Comparison of ENCODE assay signal across 8 cellular contexts in the genomic region with DNA sequence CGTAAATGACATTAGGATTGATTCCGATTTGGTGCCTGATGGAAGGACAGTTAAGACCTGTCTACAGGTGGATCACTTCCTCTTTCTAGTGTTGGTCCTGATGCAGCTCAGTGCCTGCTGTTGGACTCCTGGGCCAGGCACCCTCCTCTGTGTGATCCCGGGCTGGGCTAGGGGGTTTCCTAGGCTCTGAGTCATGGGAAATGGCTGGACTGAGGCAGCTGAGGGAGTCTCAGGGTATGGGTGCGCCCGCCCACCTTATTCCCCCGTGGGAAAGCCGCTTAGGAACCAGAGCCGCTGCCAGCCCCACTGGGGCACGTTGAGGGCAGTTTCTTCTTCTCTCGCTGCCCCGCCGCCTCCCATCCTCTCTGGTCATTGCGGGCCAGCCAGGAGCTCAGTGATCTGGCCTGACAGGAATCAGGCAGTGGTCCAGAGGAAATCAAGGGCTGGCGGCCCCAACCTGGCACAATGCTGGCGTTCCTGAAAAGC. TPM values are rescaled to one million over a fixed set of nuclear protein-coding genes. Genes with fewer than 3 reads are reported as not detected.
DNase-seq lines count a peak whose midpoint lies in the region; ATAC-seq and TF ChIP-seq lines count a peak whose summit lies in the region.

No MANE protein-coding gene starts in this region.

- ATAC-seq in GM19455 (IDR thresholded peaks at IDR 0.05; ENCODE audit: unreplicated experiment): peak; percentile 47
- no peak for ATAC-seq in left lobe of liver

- peaks cover 87% of the 10 kb centered on the region for H3K4me1 Mint-ChIP-seq in activated CD4-positive, alpha-beta T cell treated with anti-CD3 and anti-CD28 coated beads, Interleukin-2, amount 10 ng/mL, durations not matched to agents 24 days and 14 days

- no peaks in the 10 kb centered on the region for H3K9me3 ChIP-seq in SJCRH30 (replicated peaks)

- DNase-seq in AG08395 (ENCODE audit: low spot score): peak; percentile 16
- peak; percentile 73 for DNase-seq in activated CD4-positive, alpha-beta T cell treated with anti-CD3 and anti-CD28 coated beads, Interleukin-2, amount 10 ng/mL, durations not matched to agents 24 days and 14 days
- peak; percentile 41 for DNase-seq in fibroblast of the aortic adventitia (ENCODE audit: low read depth)
- DNase-seq in SJCRH30: no peak
- DNase-seq in left lobe of liver (ENCODE audit: low spot score): no peak
- no peak for DNase-seq in foreskin melanocyte
- DNase-seq in hippocampal formation (lab: John Stamatoyannopoulos, UW): no peak

- no peaks in the 10 kb centered on the region for H3K36me3 ChIP-seq in SJCRH30

- no peaks in the 10 kb centered on the region for H3K4me1 ChIP-seq in SJCRH30

- peaks cover 64% of the 10 kb centered on the region for H3K36me3 Mint-ChIP-seq in activated CD4-positive, alpha-beta T cell treated with anti-CD3 and anti-CD28 coated beads, Interleukin-2, amount 10 ng/mL, durations not matched to agents 24 days and 14 days (ENCODE audit: low read depth)

- intact Hi-C loops in activated CD4-positive, alpha-beta T cell treated with anti-CD3 and anti-CD28 coated beads, Interleukin-2, amount 10 ng/mL, durations not matched to agents 24 days and 14 days (cut with micrococcal nuclease): loop anchor here (1.0 kb wide), 1 partner anchor 9 kb away; no protein-coding TSS in a partner anchor

- no peaks in the 10 kb centered on the region for H3K9me3 Mint-ChIP-seq in activated CD4-positive, alpha-beta T cell treated with anti-CD3 and anti-CD28 coated beads, Interleukin-2, amount 10 ng/mL, durations not matched to agents 24 days and 14 days

- TF ChIP-seq CTCF in fibroblast of the aortic adventitia (IDR thresholded peaks at IDR 0.05; ENCODE audit: insufficient read depth, low read length): no peak

- H3K4me3 Mint-ChIP-seq in activated CD4-positive, alpha-beta T cell treated with anti-CD3 and anti-CD28 coated beads, Interleukin-2, amount 10 ng/mL, durations not matched to agents 24 days and 14 days: peak overlapping the region; percentile 79

- no peak overlapping the region for H3K27ac ChIP-seq in SJCRH30

- no peaks in the 10 kb centered on the region for H3K27me3 Mint-ChIP-seq in activated CD4-positive, alpha-beta T cell treated with anti-CD3 and anti-CD28 coated beads, Interleukin-2, amount 10 ng/mL, durations not matched to agents 24 days and 14 days

- peak overlapping the region; percentile 91 for H3K27ac Mint-ChIP-seq in activated CD4-positive, alpha-beta T cell treated with anti-CD3 and anti-CD28 coated beads, Interleukin-2, amount 10 ng/mL, durations not matched to agents 24 days and 14 days

- H3K27me3 ChIP-seq in SJCRH30: no peaks in the 10 kb centered on the region

- H3K4me3 ChIP-seq in fibroblast of the aortic adventitia (ENCODE audit: low read depth, low read length): no peak overlapping the region
- H3K4me3 ChIP-seq in SJCRH30: no peak overlapping the region

RNA-seq across cellular contexts. Expression of a gene that starts 12.9 kb away (rescaled TPM):
- 112 and 113 TPM in 2 replicates for total RNA-seq in activated CD4-positive, alpha-beta T cell treated with anti-CD3 and anti-CD28 coated beads, Interleukin-2, amount 10 ng/mL, durations not matched to agents 24 days and 14 days
- 1.1 and 16.8 TPM in 2 replicates for total RNA-seq in fibroblast of the aortic adventitia (ENCODE audit: low replicate concordance)
- total RNA-seq in SJCRH30 (2014; rRNA removed; shearing (Covaris generic)): 1.8 and 2.4 TPM in 2 replicates
- 3.1 TPM for total RNA-seq in left lobe of liver

RNA-seq across cellular contexts. Expression of a gene that starts 49.3 kb away (rescaled TPM):
- 266 and 289 TPM in 2 replicates for total RNA-seq in activated CD4-positive, alpha-beta T cell treated with anti-CD3 and anti-CD28 coated beads, Interleukin-2, amount 10 ng/mL, durations not matched to agents 24 days and 14 days
- total RNA-seq in fibroblast of the aortic adventitia (ENCODE audit: low replicate concordance) (271 and 349 TPM in 2 replicates), left lobe of liver (117 TPM)
- total RNA-seq in SJCRH30 (2014; rRNA removed; shearing (Covaris generic)): 576 and 631 TPM in 2 replicates

Comparison
In these comparisons a context has a peak if more than half of its experiments do, and no peak if none do; other contexts are left out.
1. DNase-seq: peak in AG08395 (single experiment), activated CD4-positive, alpha-beta T cell treated with anti-CD3 and anti-CD28 coated beads, Interleukin-2, amount 10 ng/mL, durations not matched to agents 24 days and 14 days (single experiment) and fibroblast of the aortic adventitia (single experiment); none in SJCRH30 (0 of 2), left lobe of liver (single experiment), foreskin melanocyte (single experiment) and hippocampal formation (0 of 2).